1 cellular context compared by ENCODE assay signal in the genomic region with DNA sequence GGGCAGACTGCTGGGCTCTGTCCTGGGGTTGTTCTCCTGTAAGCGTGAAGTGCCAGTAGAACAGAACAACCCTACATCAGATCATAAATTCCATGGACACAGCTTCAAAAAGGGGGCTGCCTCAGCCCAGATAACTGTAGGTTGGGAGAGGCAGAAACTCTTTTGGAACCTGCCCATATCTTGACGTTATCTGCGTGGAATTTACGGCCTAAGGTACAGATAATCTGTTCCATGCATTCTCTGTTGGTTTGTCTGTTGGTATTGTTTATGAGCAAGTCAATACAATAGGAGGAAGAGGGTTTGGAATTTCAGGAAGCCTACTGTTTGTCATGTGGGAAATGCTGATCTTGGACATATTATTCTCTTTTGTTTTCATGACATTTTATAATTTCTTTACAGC.
TF ChIP-seq lines count a peak whose summit lies in the region.

No MANE protein-coding gene starts in this region.

TF ChIP-seq in IMR-90, 13 proteins besides CTCF, POLR2A, EP300 and RAD21:
- TF ChIP-seq RFX5 (IDR thresholded peaks at IDR 0.05; ENCODE audit: low read depth, low read length), result no peak
- no peak for TF ChIP-seq SMC3 (IDR thresholded peaks at IDR 0.05; ENCODE audit: low read depth, low read length)
- TF ChIP-seq, protein P1, sequence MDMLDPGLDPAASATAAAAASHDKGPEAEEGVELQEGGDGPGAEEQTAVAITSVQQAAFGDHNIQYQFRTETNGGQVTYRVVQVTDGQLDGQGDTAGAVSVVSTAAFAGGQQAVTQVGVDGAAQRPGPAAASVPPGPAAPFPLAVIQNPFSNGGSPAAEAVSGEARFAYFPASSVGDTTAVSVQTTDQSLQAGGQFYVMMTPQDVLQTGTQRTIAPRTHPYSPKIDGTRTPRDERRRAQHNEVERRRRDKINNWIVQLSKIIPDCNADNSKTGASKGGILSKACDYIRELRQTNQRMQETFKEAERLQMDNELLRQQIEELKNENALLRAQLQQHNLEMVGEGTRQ (IDR thresholded peaks at IDR 0.05; ENCODE audit: low read depth, low read length), result no peak
- TF ChIP-seq MAZ (IDR thresholded peaks at IDR 0.05; ENCODE audit: borderline replicate concordance, low read depth, low read length), result no peak
- TF ChIP-seq CEBPB (IDR thresholded peaks at IDR 0.05; ENCODE audit: low read depth, low read length), result no peak
- TF ChIP-seq CHD1 (IDR thresholded peaks at IDR 0.05; ENCODE audit: low read depth, low read length), result no peak
- TF ChIP-seq RCOR1 (IDR thresholded peaks at IDR 0.05; ENCODE audit: insufficient replicate concordance, low read length), result no peak
- no peak for TF ChIP-seq BHLHE40 (IDR thresholded peaks at IDR 0.05; ENCODE audit: low read depth, low read length)
- no peak for TF ChIP-seq ELK1 (IDR thresholded peaks at IDR 0.05; ENCODE audit: borderline replicate concordance, low read depth, low read length)
- no peak for TF ChIP-seq FOS (IDR thresholded peaks at IDR 0.05; ENCODE audit: low read depth, low read length)
- no peak for TF ChIP-seq MAFK (IDR thresholded peaks at IDR 0.05; ENCODE audit: low read depth, low read length)
- TF ChIP-seq MXI1 (IDR thresholded peaks at IDR 0.05; ENCODE audit: borderline replicate concordance, low read depth, low read length), result no peak
- TF ChIP-seq NFE2L2 (IDR thresholded peaks at IDR 0.05; ENCODE audit: low read depth, low read length), result no peak
